Comparison of ENCODE assay signal across 8 cellular contexts in genomic region chr9:137188490-137189296, GRCh38. TPM values are rescaled to one million over a fixed set of nuclear protein-coding genes. Genes with fewer than 3 reads are reported as not detected.
A peak's percentile ranks its signal among the peaks of the same experiment; 100 is the strongest.
DNase-seq lines count a peak whose midpoint lies in the region; ATAC-seq and TF ChIP-seq lines count a peak whose summit lies in the region.

A gene with protein sequence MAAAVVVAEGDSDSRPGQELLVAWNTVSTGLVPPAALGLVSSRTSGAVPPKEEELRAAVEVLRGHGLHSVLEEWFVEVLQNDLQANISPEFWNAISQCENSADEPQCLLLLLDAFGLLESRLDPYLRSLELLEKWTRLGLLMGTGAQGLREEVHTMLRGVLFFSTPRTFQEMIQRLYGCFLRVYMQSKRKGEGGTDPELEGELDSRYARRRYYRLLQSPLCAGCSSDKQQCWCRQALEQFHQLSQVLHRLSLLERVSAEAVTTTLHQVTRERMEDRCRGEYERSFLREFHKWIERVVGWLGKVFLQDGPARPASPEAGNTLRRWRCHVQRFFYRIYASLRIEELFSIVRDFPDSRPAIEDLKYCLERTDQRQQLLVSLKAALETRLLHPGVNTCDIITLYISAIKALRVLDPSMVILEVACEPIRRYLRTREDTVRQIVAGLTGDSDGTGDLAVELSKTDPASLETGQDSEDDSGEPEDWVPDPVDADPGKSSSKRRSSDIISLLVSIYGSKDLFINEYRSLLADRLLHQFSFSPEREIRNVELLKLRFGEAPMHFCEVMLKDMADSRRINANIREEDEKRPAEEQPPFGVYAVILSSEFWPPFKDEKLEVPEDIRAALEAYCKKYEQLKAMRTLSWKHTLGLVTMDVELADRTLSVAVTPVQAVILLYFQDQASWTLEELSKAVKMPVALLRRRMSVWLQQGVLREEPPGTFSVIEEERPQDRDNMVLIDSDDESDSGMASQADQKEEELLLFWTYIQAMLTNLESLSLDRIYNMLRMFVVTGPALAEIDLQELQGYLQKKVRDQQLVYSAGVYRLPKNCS (minus strand): TSS chr9:137188560. CDS start chr9:137188532, 28 bp downstream.
SSNA1 (plus strand) TSS chr9:137188676; CDS start chr9:137188727, 51 bp downstream.

- TF ChIP-seq CTCF in DOHH2 (IDR thresholded peaks at IDR 0.05; ENCODE audit: low read depth, low read length, poor library complexity, severe bottlenecking) (peak; percentile 70), nephron (IDR thresholded peaks at IDR 0.05; ENCODE audit: unreplicated experiment in 3 of 3) (peak in 2 of 3 experiments; percentile 14 to 29)

- H3K9me3 ChIP-seq in DOHH2 (ENCODE audit: control insufficient read depth, insufficient read depth, low read length): no peaks in the 10 kb centered on the region
- no peaks in the 10 kb centered on the region for H3K9me3 ChIP-seq in KOPT-K1 (ENCODE audit: insufficient read depth, low read length, poor library complexity, severe bottlenecking)

- no peaks in the 10 kb centered on the region for H3K9me3 Mint-ChIP-seq in activated T-helper 17 cell treated with anti-CD3 and anti-CD28 coated beads, Interleukin-2, amount 50 U/mL, for 72 hours
- no peaks in the 10 kb centered on the region for H3K9me3 Mint-ChIP-seq in nephron
- no peaks in the 10 kb centered on the region for H3K9me3 Mint-ChIP-seq in stimulated activated naive CD8-positive, alpha-beta T cell treated with anti-CD3 and anti-CD28 coated beads, Interleukin-15, Interleukin-2, amounts not matched to agents 100 ng/mL and 50 ng/mL, for 24 hours

- no peaks in the 10 kb centered on the region for H4K20me1 ChIP-seq in DOHH2 (ENCODE audit: control insufficient read depth, insufficient read depth, low read depth, low read length)

- DNase-seq in RPMI8226: peak; percentile 99
- peak; percentile 93 for DNase-seq in fibroblast of peridontal ligament (ENCODE audit: extremely low read depth)

- H3K4me1 ChIP-seq in DOHH2 (ENCODE audit: control insufficient read depth, low read length): peaks cover 29% of the 10 kb centered on the region

- H3K4me1 Mint-ChIP-seq in activated T-helper 17 cell treated with anti-CD3 and anti-CD28 coated beads, Interleukin-2, amount 50 U/mL, for 72 hours: peaks cover 4% of the 10 kb centered on the region
- H3K4me1 Mint-ChIP-seq in nephron: peaks cover 32% of the 10 kb centered on the region
- peaks cover 36% of the 10 kb centered on the region for H3K4me1 Mint-ChIP-seq in stimulated activated naive CD8-positive, alpha-beta T cell treated with anti-CD3 and anti-CD28 coated beads, Interleukin-15, Interleukin-2, amounts not matched to agents 100 ng/mL and 50 ng/mL, for 24 hours (ENCODE audit: low read depth)

- H3K27ac ChIP-seq in DOHH2 (ENCODE audit: low read depth, low read length): peak within 1 kb of the TSS; percentile 83
- H3K27ac ChIP-seq in KOPT-K1 (ENCODE audit: low read depth, low read length, poor library complexity, severe bottlenecking): peak within 1 kb of the TSS; percentile 91

- H3K27me3 ChIP-seq in DOHH2 (ENCODE audit: control insufficient read depth, low read length): no peaks in the 10 kb centered on the region

- ATAC-seq in GM21737 (IDR thresholded peaks at IDR 0.05; ENCODE audit: unreplicated experiment): peak; percentile 66
- ATAC-seq in activated T-helper 17 cell treated with anti-CD3 and anti-CD28 coated beads, Interleukin-2, amount 50 U/mL, for 72 hours (replicated peaks): peak; percentile 89

- peaks cover 59% of the 10 kb centered on the region for H3K79me2 ChIP-seq in DOHH2 (ENCODE audit: control insufficient read depth, low read length)

- H3K27ac Mint-ChIP-seq in activated T-helper 17 cell treated with anti-CD3 and anti-CD28 coated beads, Interleukin-2, amount 50 U/mL, for 72 hours: peak within 1 kb of the TSS; percentile 93
- H3K27ac Mint-ChIP-seq in nephron: peak within 1 kb of the TSS; percentile 84 to 96 (median 91)
- H3K27ac Mint-ChIP-seq in stimulated activated naive CD8-positive, alpha-beta T cell treated with anti-CD3 and anti-CD28 coated beads, Interleukin-15, Interleukin-2, amounts not matched to agents 100 ng/mL and 50 ng/mL, for 24 hours: peak within 1 kb of the TSS; percentile 93

- H3K4me2 ChIP-seq in DOHH2 (ENCODE audit: low read length): peak within 1 kb of the TSS; percentile 72

- H3F3A ChIP-seq in DOHH2 (ENCODE audit: control insufficient read depth, insufficient read depth): no peaks in the 10 kb centered on the region

- H3K4me3 Mint-ChIP-seq in activated T-helper 17 cell treated with anti-CD3 and anti-CD28 coated beads, Interleukin-2, amount 50 U/mL, for 72 hours: peak within 1 kb of the TSS; percentile 89
- H3K4me3 Mint-ChIP-seq in nephron: peak within 1 kb of the TSS; percentile 91 to 99 (median 94)
- H3K4me3 Mint-ChIP-seq in stimulated activated naive CD8-positive, alpha-beta T cell treated with anti-CD3 and anti-CD28 coated beads, Interleukin-15, Interleukin-2, amounts not matched to agents 100 ng/mL and 50 ng/mL, for 24 hours: peak within 1 kb of the TSS; percentile 95

- H3K36me3 ChIP-seq in DOHH2 (ENCODE audit: control insufficient read depth, low read length) (peaks cover 52% of the 10 kb centered on the region), KOPT-K1 (ENCODE audit: insufficient read depth, low read length) (peaks cover 48% of the 10 kb centered on the region; the same call in 1 of the 2 replicates)

- H3K9me2 ChIP-seq in DOHH2 (replicated peaks; ENCODE audit: control insufficient read depth, low read length): no peaks in the 10 kb centered on the region

- H3K4me3 ChIP-seq in DOHH2 (ENCODE audit: low read length): peak within 1 kb of the TSS; percentile 95

- H3K27me3 Mint-ChIP-seq in activated T-helper 17 cell treated with anti-CD3 and anti-CD28 coated beads, Interleukin-2, amount 50 U/mL, for 72 hours: no peaks in the 10 kb centered on the region
- H3K27me3 Mint-ChIP-seq in nephron (ENCODE audit: low read depth): no peaks in the 10 kb centered on the region
- H3K27me3 Mint-ChIP-seq in stimulated activated naive CD8-positive, alpha-beta T cell treated with anti-CD3 and anti-CD28 coated beads, Interleukin-15, Interleukin-2, amounts not matched to agents 100 ng/mL and 50 ng/mL, for 24 hours: no peaks in the 10 kb centered on the region

- H3K36me3 Mint-ChIP-seq in activated T-helper 17 cell treated with anti-CD3 and anti-CD28 coated beads, Interleukin-2, amount 50 U/mL, for 72 hours (ENCODE audit: low read depth): peaks cover 17% of the 10 kb centered on the region
- H3K36me3 Mint-ChIP-seq in nephron (ENCODE audit: low read depth): peaks cover 6% of the 10 kb centered on the region
- peaks cover 9% of the 10 kb centered on the region for H3K36me3 Mint-ChIP-seq in stimulated activated naive CD8-positive, alpha-beta T cell treated with anti-CD3 and anti-CD28 coated beads, Interleukin-15, Interleukin-2, amounts not matched to agents 100 ng/mL and 50 ng/mL, for 24 hours (ENCODE audit: low read depth)

RNA-seq across cellular contexts. Expression of the first gene that starts in this region (rescaled TPM):
- 10 to 100 TPM; 50.6 to 53.1 TPM for total RNA-seq in activated T-helper 17 cell treated with anti-CD3 and anti-CD28 coated beads, Interleukin-2, amount 50 U/mL, for 72 hours

RNA-seq across cellular contexts. Expression of gene SSNA1, which starts in this region (rescaled TPM):
- total RNA-seq in activated T-helper 17 cell treated with anti-CD3 and anti-CD28 coated beads, Interleukin-2, amount 50 U/mL, for 72 hours: 10 to 100 TPM; 43.7 to 84.7 TPM

Comparison
In these comparisons a context has a peak if more than half of its experiments do, and no peak if none do; other contexts are left out.
1. Peak in every context shown above with its lines: DNase-seq, ATAC-seq, H3K4me3 ChIP-seq and H3K27ac ChIP-seq.